In the genomic region with DNA sequence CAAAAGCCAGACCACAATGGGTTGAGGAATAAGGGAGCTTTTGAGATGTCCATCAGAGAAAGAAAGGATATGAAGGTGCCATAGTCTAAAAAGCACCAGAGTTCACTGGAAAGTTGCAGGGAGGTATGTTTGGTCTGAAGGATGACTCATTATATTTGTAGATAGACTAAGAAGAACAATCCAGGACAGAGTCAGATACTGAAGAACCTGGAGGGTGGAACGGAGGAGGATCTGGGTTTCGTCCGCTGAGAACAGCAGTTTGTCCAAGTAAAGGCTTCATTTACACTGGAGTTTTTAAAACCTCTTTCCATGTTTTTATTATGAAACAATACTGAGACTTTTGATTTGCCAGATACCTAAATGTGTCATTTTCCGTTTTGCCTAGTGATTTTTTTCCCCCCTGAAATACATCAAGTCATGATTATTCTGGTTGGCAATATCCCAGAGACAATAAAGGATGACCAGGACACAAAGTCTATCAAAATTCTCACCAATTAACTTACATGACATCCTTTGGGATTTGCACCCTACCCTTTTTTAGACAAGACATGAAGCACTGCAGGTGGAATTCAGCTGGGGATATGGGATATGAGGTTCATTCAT, we compare ENCODE assay signal across 1 cellular context.
TF ChIP-seq lines count a peak whose summit lies in the region.

No MANE protein-coding gene starts in this region.

TF ChIP-seq in endothelial cell of umbilical vein, 7 proteins besides CTCF, POLR2A, EP300 and RAD21 (continued from another document):
- TF ChIP-seq EZH2 (IDR thresholded peaks at IDR 0.05; ENCODE audit: borderline replicate concordance, low read depth, low read length, severe bottlenecking), result no peak
